ENCODE assay signal across 8 cellular contexts in the genomic region with DNA sequence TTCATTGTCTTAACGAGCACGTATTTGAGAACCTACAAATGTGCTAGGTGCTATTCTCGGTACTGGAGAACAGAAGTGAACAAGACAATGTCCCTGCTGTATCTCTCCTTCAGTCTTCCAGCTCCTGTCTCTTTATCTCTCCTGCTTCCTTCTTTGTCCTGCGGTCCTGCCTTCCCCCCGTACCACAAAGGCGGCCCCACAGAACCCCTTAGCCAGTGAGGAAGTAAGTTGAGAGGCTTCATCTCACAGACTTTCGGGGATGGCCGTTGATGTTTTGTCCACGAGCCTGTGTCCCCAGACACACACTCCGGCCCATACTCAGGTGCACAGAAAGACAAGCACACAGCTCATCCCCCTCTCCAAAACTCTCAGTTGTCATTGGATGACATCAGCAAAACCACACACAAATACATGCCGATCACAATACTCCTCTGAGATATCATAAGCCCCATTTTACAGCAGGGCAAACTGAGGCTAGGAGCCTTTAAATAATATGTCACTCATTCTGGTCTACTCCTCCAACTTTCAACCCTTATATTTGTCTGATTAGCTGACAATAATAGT. TPM values are rescaled to one million over a fixed set of nuclear protein-coding genes. Genes with fewer than 3 reads are reported as not detected.
DNase-seq lines count a peak whose midpoint lies in the region; ATAC-seq and TF ChIP-seq lines count a peak whose summit lies in the region.

No MANE protein-coding gene starts in this region.

- H3K4me2 ChIP-seq in SU-DHL-6 (ENCODE audit: low read depth, low read length, poor library complexity, severe bottlenecking): peak overlapping the region; percentile 81

- H3K27me3 ChIP-seq in SU-DHL-6 (ENCODE audit: low read length): no peaks in the 10 kb centered on the region

- no peaks in the 10 kb centered on the region for H3K9me3 Mint-ChIP-seq in HFFc6

- intact Hi-C loops in left colon (cut with DNase I, micrococcal nuclease): no loop called here

- no peak overlapping the region for H3K4me3 Mint-ChIP-seq in HFFc6

- no peaks in the 10 kb centered on the region for H3K36me3 ChIP-seq in SU-DHL-6 (ENCODE audit: low read length)

- H3K79me2 ChIP-seq in SU-DHL-6 (ENCODE audit: insufficient read depth, low read length): peaks cover 9% of the 10 kb centered on the region; the same call in 1 of the 2 replicates

- no peak for DNase-seq in HFFc6
- DNase-seq in left colon: no peak

- H3K27ac Mint-ChIP-seq in HFFc6: 0 out of 2 replicates have a peak overlapping the region, but pooled peaks have one; percentile 33

- H3K9me3 ChIP-seq in SU-DHL-6 (ENCODE audit: insufficient read depth, low read length): no peaks in the 10 kb centered on the region

- H3K4me3 ChIP-seq in SU-DHL-6 (ENCODE audit: insufficient read depth, low read length, poor library complexity, severe bottlenecking): peak overlapping the region; percentile 62
- peak overlapping the region; percentile 87 for H3K4me3 ChIP-seq in iPS-11a (ENCODE audit: low read depth, low read length)

- H3K4me1 Mint-ChIP-seq in HFFc6 (ENCODE audit: low read depth): peaks cover 28% of the 10 kb centered on the region; the same call in 1 of the 2 replicates

- peaks cover 18% of the 10 kb centered on the region for H3F3A ChIP-seq in SU-DHL-6 (ENCODE audit: insufficient read depth)

- H3K27ac ChIP-seq in SU-DHL-6 (ENCODE audit: low read depth, low read length): peak overlapping the region; percentile 17; the same call in 1 of the 2 replicates
- H3K27ac ChIP-seq in temporal lobe (ENCODE audit: low read depth, low read length): peak overlapping the region; percentile 92

- no peak for TF ChIP-seq CTCF in HFFc6 (IDR thresholded peaks at IDR 0.05)
- TF ChIP-seq CTCF in SU-DHL-6 (IDR thresholded peaks at IDR 0.05; ENCODE audit: insufficient read depth, low read length, poor library complexity, severe bottlenecking): no peak

- ATAC-seq in GM18498 (IDR thresholded peaks at IDR 0.05; ENCODE audit: unreplicated experiment): no peak
- ATAC-seq in GM18870 (IDR thresholded peaks at IDR 0.05; ENCODE audit: unreplicated experiment): no peak
- no peak for ATAC-seq in HG02571 (IDR thresholded peaks at IDR 0.05; ENCODE audit: unreplicated experiment)
- no peak for ATAC-seq in left colon

- peak overlapping the region; percentile 72 for H2AFZ ChIP-seq in SU-DHL-6 (ENCODE audit: low read depth, low read length, severe bottlenecking)

- no peaks in the 10 kb centered on the region; the same call in none of the 2 replicates for H3K36me3 Mint-ChIP-seq in HFFc6 (ENCODE audit: low read depth)

- H3K9ac ChIP-seq in SU-DHL-6 (ENCODE audit: low read length): peak overlapping the region; percentile 69

- no peaks in the 10 kb centered on the region for H3K9me2 ChIP-seq in SU-DHL-6 (replicated peaks; ENCODE audit: insufficient read depth, low read length)

- no peaks in the 10 kb centered on the region; the same call in 1 of the 2 replicates for H3K27me3 Mint-ChIP-seq in HFFc6 (ENCODE audit: insufficient read depth)

- H4K20me1 ChIP-seq in SU-DHL-6 (ENCODE audit: low read depth, low read length): no peaks in the 10 kb centered on the region

RNA-seq across cellular contexts. Expression of gene SWSAP1, which starts 0.5 kb away (rescaled TPM):
- total RNA-seq in HFFc6 (2021; fragmentation: NEBNext Ultra II Directional; extraction: Animal tissue kit (Norgen Biotek cat#: 25700)): 1 to 10 TPM; 1.2 to 2.2 (median 1.6) TPM
- 0.25 TPM for total RNA-seq in temporal lobe
- 1 to 10 TPM; 3.3 to 3.4 TPM for total RNA-seq in left colon

RNA-seq across cellular contexts. Expression of gene EPOR, which starts 10.1 kb away (rescaled TPM):
- total RNA-seq in HFFc6 (2021; fragmentation: NEBNext Ultra II Directional; extraction: Animal tissue kit (Norgen Biotek cat#: 25700)): 1 to 10 TPM; 6.1 to 8.3 (median 7.1) TPM
- total RNA-seq in temporal lobe: 2.7 TPM
- 1 to 10 TPM; 4.2 to 4.8 TPM for total RNA-seq in left colon

RNA-seq across cellular contexts. Expression of gene PLPPR2, which starts 18.7 kb away (rescaled TPM):
- 10 to 100 TPM; 52.4 to 82.2 (median 59.7) TPM for total RNA-seq in HFFc6 (2021; fragmentation: NEBNext Ultra II Directional; extraction: Animal tissue kit (Norgen Biotek cat#: 25700))
- total RNA-seq in temporal lobe: 47.2 TPM
- 1 to 10 TPM; 5.4 to 7.3 TPM for total RNA-seq in left colon

RNA-seq across cellular contexts. Expression of gene CCDC159, which starts 27.6 kb away (rescaled TPM):
- total RNA-seq in HFFc6 (2021; fragmentation: NEBNext Ultra II Directional; extraction: Animal tissue kit (Norgen Biotek cat#: 25700)): 10 to 100 TPM in 4 of 6 experiments, 1 to 10 TPM in 2; 7.7 to 11.8 (median 10.4) TPM
- total RNA-seq in temporal lobe (3.2 TPM), left colon (10 to 100 TPM; 28.6 to 30.2 TPM)

RNA-seq across cellular contexts. Expression of gene TMEM205, which starts 27.9 kb away (rescaled TPM):
- total RNA-seq in HFFc6 (2021; fragmentation: NEBNext Ultra II Directional; extraction: Animal tissue kit (Norgen Biotek cat#: 25700)): 10 to 100 TPM; 36.9 to 51.8 (median 46.5) TPM
- 33.7 TPM for total RNA-seq in temporal lobe
- 10 to 100 TPM; 43.5 to 51.9 TPM for total RNA-seq in left colon
